3 cellular contexts compared by ENCODE assay signal in genomic region chr7:92496876-92497275, GRCh38.
TF ChIP-seq lines count a peak whose summit lies in the region.

No MANE protein-coding gene starts in this region.

TF ChIP-seq in SK-N-SH treated with all-trans-retinoic acid at 6 μM for 48 hours, 23 proteins besides CTCF, POLR2A, EP300 and RAD21:
- no peak for TF ChIP-seq SNAI2 (CRISPR knock-in tag; IDR thresholded peaks at IDR 0.05)

TF ChIP-seq in SK-N-SH, 30 proteins besides CTCF, POLR2A, EP300 and RAD21:
- TF ChIP-seq YY1 (IDR thresholded peaks at IDR 0.05; ENCODE audit: low read depth) = no peak
- no peak for TF ChIP-seq TAF1 (IDR thresholded peaks at IDR 0.05; ENCODE audit: borderline replicate concordance, low read depth, low read length)
- TF ChIP-seq ELF1 (IDR thresholded peaks at IDR 0.05) = no peak
- TF ChIP-seq MXI1 (IDR thresholded peaks at IDR 0.05; ENCODE audit: low read depth, low read length) = no peak
- TF ChIP-seq FOXJ3 (CRISPR knock-in tag; IDR thresholded peaks at IDR 0.05) = no peak
- no peak for TF ChIP-seq EZH2phosphoT487 (IDR thresholded peaks at IDR 0.05; ENCODE audit: borderline replicate concordance, low read depth)
- no peak for TF ChIP-seq SIN3A (IDR thresholded peaks at IDR 0.05; ENCODE audit: borderline replicate concordance, low read depth, low read length)
- no peak for TF ChIP-seq RXRA (IDR thresholded peaks at IDR 0.05; ENCODE audit: borderline replicate concordance, low read depth)
- TF ChIP-seq FOSL2 (IDR thresholded peaks at IDR 0.05; ENCODE audit: borderline replicate concordance, low read depth) = no peak
- no peak for TF ChIP-seq JUND (IDR thresholded peaks at IDR 0.05)

TF ChIP-seq in WTC11, 78 proteins besides CTCF, POLR2A, EP300 and RAD21:
- no peak for TF ChIP-seq NFATC4 (CRISPR knock-in tag; IDR thresholded peaks at IDR 0.05)
- TF ChIP-seq ZNF423 (CRISPR knock-in tag; IDR thresholded peaks at IDR 0.05) = no peak
- no peak for TF ChIP-seq FOXP1 (CRISPR knock-in tag; IDR thresholded peaks at IDR 0.05; ENCODE audit: borderline replicate concordance)
- no peak for TF ChIP-seq ZNF671 (CRISPR knock-in tag; IDR thresholded peaks at IDR 0.05)
- no peak for TF ChIP-seq ARID4B (CRISPR knock-in tag; IDR thresholded peaks at IDR 0.05; ENCODE audit: borderline replicate concordance)
